In the genomic region with DNA sequence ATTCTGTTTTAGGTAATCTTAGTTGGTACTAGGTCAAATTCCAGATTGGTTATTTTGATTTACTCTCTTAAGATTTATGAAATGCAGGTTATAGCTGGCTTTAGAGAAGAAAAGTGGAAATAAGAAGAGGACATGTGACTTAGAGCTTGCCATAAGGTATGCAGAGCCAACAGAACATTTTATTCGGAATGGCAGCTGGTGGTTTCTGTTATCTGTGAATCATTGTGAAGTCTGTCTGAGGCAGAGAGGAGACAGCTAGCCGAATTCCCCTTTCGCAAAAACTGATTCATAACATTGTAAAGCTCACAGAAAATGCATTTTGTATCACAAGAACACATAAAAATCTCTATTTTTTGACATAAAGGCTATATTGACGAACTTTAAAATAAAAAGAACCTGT, we compare ENCODE assay signal across 13 cellular contexts.
DNase-seq lines count a peak whose midpoint lies in the region; ATAC-seq and TF ChIP-seq lines count a peak whose summit lies in the region.
"Had no signal": no experiment of that assay in that cellular context is flagged by ENCODE, and none has a peak within 500 bp of the region (broad histone marks: within the 10 kb centered on the region; RNA-seq: fewer than 3 reads in every experiment).

No MANE protein-coding gene starts in this region.

- H3K36me3 ChIP-seq in GM23248 (ENCODE audit: low read depth) (no peaks in the 10 kb centered on the region), SJCRH30 (no peaks in the 10 kb centered on the region)
- H3K36me3 ChIP-seq: suprapubic skin had no signal

- DNase-seq in GM23248 (peak; percentile 83), SJCRH30 (peak; percentile 46 to 73), fibroblast of mammary gland (ENCODE audit: low read depth) (peak; percentile 72), renal cortical epithelial cell (ENCODE audit: low read depth) (peak; percentile 77), hypothalamus (lab: John Stamatoyannopoulos, UW) (no peak), HT-29 (ENCODE audit: low spot score) (no peak), OCI-M2 (lab: John Stamatoyannopoulos, UW; ENCODE audit: unreplicated experiment) (no peak)
- no peak for DNase-seq in activated naive CD4-positive, alpha-beta T cell treated with anti-CD3 and anti-CD28 coated beads, Interleukin-2, amount 50 U/mL, for 72 hours (ENCODE audit: low spot score in 2 of 2)
- DNase-seq: activated CD4-positive, alpha-beta memory T cell treated with anti-CD3 and anti-CD28 coated beads for 36 hours; activated naive CD4-positive, alpha-beta T cell treated with anti-CD3 and anti-CD28 coated beads, Interleukin-2, amount 50 U/mL, for 16 hours; effector memory CD4-positive, alpha-beta T cell had no signal

- H3K36me3 Mint-ChIP-seq in activated naive CD4-positive, alpha-beta T cell treated with anti-CD3 and anti-CD28 coated beads, Interleukin-2, amount 50 U/mL, for 72 hours: peaks cover 5 to 10% of the 10 kb centered on the region in 2 donors

- H3K9ac ChIP-seq in GM23248: peak overlapping the region; percentile 37
- H3K9ac ChIP-seq: parathyroid adenoma had no signal

- H3K4me3 ChIP-seq in GM23248: peak overlapping the region; percentile 14; the same call in 1 of the 2 replicates
- H3K4me3 ChIP-seq in SJCRH30: no peak overlapping the region
- no peak overlapping the region for H3K4me3 ChIP-seq in fibroblast of mammary gland (ENCODE audit: control insufficient read depth, low read depth, low read length)
- H3K4me3 ChIP-seq: suprapubic skin had no signal

- no peak for ATAC-seq in activated naive CD4-positive, alpha-beta T cell treated with anti-CD3 and anti-CD28 coated beads, Interleukin-2, amount 50 U/mL, for 72 hours

- WGBS in GM23248 (ENCODE audit: low coverage in 1 of 2, low lambda C conversion rate in 2 of 2, missing lambda C conversion rate in 2 of 2), 2 experiments: 10 to 13% methylated on average over 4 of the region's 4 CpGs

- no peak overlapping the region for H3K27ac Mint-ChIP-seq in activated naive CD4-positive, alpha-beta T cell treated with anti-CD3 and anti-CD28 coated beads, Interleukin-2, amount 50 U/mL, for 72 hours
- H3K27ac Mint-ChIP-seq: activated CD4-positive, alpha-beta memory T cell treated with anti-CD3 and anti-CD28 coated beads for 36 hours had no signal

- H4K20me1 ChIP-seq in GM23248 (ENCODE audit: insufficient read depth): no peaks in the 10 kb centered on the region

- H3K4me1 ChIP-seq in GM23248 (ENCODE audit: insufficient read depth) (peaks cover 28% of the 10 kb centered on the region), SJCRH30 (peaks cover 62% of the 10 kb centered on the region)

- H3K9me2 ChIP-seq in GM23248 (ENCODE audit: insufficient read depth): no peaks in the 10 kb centered on the region

- H3K79me2 ChIP-seq in GM23248 (ENCODE audit: insufficient read depth): no peaks in the 10 kb centered on the region
- H3K79me2 ChIP-seq: parathyroid adenoma had no signal

- no peak for TF ChIP-seq CTCF in fibroblast of mammary gland (conservative IDR thresholded peaks at IDR 0.05; ENCODE audit: control insufficient read depth, insufficient read depth, low read depth, low read length)

- peaks cover 23% of the 10 kb centered on the region for H3F3A ChIP-seq in GM23248 (ENCODE audit: insufficient read depth)

- H3K27me3 ChIP-seq in GM23248 (replicated peaks; ENCODE audit: insufficient read depth) (no peaks in the 10 kb centered on the region), SJCRH30 (no peaks in the 10 kb centered on the region)
- H3K27me3 ChIP-seq: suprapubic skin had no signal

- peak overlapping the region; percentile 63 for H3K4me2 ChIP-seq in GM23248 (ENCODE audit: unreplicated experiment)

- H2AFZ ChIP-seq in GM23248: no peak overlapping the region
- H2AFZ ChIP-seq: parathyroid adenoma had no signal

- H3K9me3 ChIP-seq in GM23248 (ENCODE audit: low read depth) (no peaks in the 10 kb centered on the region), SJCRH30 (replicated peaks) (no peaks in the 10 kb centered on the region)
- H3K9me3 ChIP-seq: suprapubic skin had no signal

- in situ Hi-C loops in GM23248 (cut with MboI): no loop called here

- no peaks in the 10 kb centered on the region for H3K9me3 Mint-ChIP-seq in activated naive CD4-positive, alpha-beta T cell treated with anti-CD3 and anti-CD28 coated beads, Interleukin-2, amount 50 U/mL, for 72 hours
- H3K9me3 Mint-ChIP-seq: activated CD4-positive, alpha-beta memory T cell treated with anti-CD3 and anti-CD28 coated beads for 36 hours had no signal

- H3K27ac ChIP-seq in GM23248 (peak overlapping the region; percentile 66), SJCRH30 (peak overlapping the region; percentile 66)
- H3K27ac ChIP-seq: parathyroid adenoma, suprapubic skin had no signal

Comparison
In these comparisons a context has a peak if more than half of its experiments do, and no peak if none do; other contexts are left out.
1. DNase-seq: peak in GM23248 (single experiment), SJCRH30 (2 of 2), fibroblast of mammary gland (single experiment) and renal cortical epithelial cell (single experiment); none in hypothalamus (0 of 51), HT-29 (single experiment), activated naive CD4-positive, alpha-beta T cell treated with anti-CD3 and anti-CD28 coated beads, Interleukin-2, amount 50 U/mL, for 72 hours (0 of 2) and OCI-M2 (single experiment).